ENCODE assay signal across 8 cellular contexts in the genomic region with DNA sequence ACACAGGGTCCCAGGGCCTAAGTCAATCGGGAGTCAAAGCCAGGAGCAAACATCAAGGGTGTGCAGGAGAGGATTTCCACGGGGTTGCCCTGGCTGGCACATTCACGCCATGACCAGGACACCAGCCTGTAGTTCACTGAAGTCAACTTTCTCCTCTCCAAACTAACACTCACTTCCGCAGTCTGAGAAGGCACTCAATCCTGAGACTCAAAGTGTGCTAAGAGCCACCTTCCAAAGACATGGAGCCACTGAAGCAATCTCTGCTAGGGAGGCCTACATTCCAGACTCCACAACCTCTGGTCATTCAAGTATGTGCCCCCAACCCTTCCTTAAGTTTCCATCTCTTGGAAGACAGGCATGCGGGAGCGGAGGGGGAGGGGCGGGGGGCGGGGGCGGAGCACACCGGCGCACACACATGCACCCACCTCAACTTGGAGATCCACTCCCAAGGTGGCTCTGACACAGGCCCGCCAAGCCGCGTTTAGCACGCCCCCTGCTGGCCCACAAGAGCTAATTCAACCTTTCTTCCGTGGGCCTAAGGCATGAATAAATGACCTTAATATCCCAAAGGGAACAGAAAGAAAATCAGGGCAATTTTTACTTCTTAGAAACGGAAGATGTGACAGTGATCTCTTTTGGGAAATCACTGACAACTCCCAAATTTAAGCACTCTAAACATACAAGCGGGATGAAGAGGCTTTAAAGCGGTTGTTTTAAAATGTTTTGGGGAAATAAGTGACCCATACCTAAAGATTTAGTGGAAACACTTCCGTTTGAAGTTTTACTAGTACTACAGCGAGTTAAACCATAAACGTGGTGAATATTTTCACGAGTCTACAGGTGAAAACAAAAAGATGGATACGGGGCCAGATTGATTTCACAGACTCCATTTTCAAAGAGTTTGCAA. TPM values are rescaled to one million over a fixed set of nuclear protein-coding genes. Genes with fewer than 3 reads are reported as not detected.
A peak's percentile ranks its signal among the peaks of the same experiment; 100 is the strongest.
DNase-seq lines count a peak whose midpoint lies in the region; ATAC-seq and TF ChIP-seq lines count a peak whose summit lies in the region.

No MANE protein-coding gene starts in this region.

- H3K36me3 ChIP-seq in GM23248 (ENCODE audit: low read depth) = no peaks in the 10 kb centered on the region

- H2AFZ ChIP-seq in GM23248 = no peak overlapping the region

- H3K4me3 ChIP-seq in GM23248 (no peak overlapping the region), dorsolateral prefrontal cortex (peak overlapping the region in 51 of 59 donors; percentile 2 to 90 (median 66))

- no peaks in the 10 kb centered on the region for H3K36me3 Mint-ChIP-seq in memory B cell

- H3K27ac ChIP-seq in GM23248 (no peak overlapping the region), dorsolateral prefrontal cortex (peak overlapping the region in 48 of 59 donors; percentile 2 to 93 (median 65))

- H3K27me3 Mint-ChIP-seq in memory B cell = peaks cover 18% of the 10 kb centered on the region

- peak; percentile 82 to 99 (median 92) for TF ChIP-seq CTCF in dorsolateral prefrontal cortex (IDR thresholded peaks at IDR 0.05 in 54 of 56, conservative IDR thresholded peaks at IDR 0.05 in 2 of 56; ENCODE audit: low read depth in 1 of 56, partially characterized antibody in 56 of 56)

- H3K27me3 ChIP-seq in GM23248 (replicated peaks; ENCODE audit: insufficient read depth) (no peaks in the 10 kb centered on the region; the same call in 1 of the 2 replicates), dorsolateral prefrontal cortex (no peaks in the 10 kb centered on the region)

- 16 to 18% methylated on average over 24 of the region's 24 CpGs for WGBS in GM23248 (ENCODE audit: low coverage in 1 of 2, low lambda C conversion rate in 2 of 2, missing lambda C conversion rate in 2 of 2), 2 experiments

- in situ Hi-C loops in GM23248 (cut with MboI) = no loop called here

- H3K9ac ChIP-seq in GM23248 = no peak overlapping the region

- H3K79me2 ChIP-seq in GM23248 (ENCODE audit: insufficient read depth) = no peaks in the 10 kb centered on the region

- DNase-seq in AG08395 (ENCODE audit: low spot score) (peak; percentile 52), GM23248 (peak; percentile 61), NCI-H446 treated with DMSO at 0.1 percent for 48 hours (lab: John Stamatoyannopoulos, UW) (peak; percentile 52), dorsolateral prefrontal cortex (peak in 9 of 10 donors; percentile 46 to 84 (median 72)), memory B cell (ENCODE audit: low spot score in 2 of 2) (peak; percentile 11 to 26)
- DNase-seq in activated CD4-positive, alpha-beta T cell treated with anti-CD3 and anti-CD28 coated beads, Interleukin-2, amount 50 U/mL, for 1 hour = peak; percentile 54
- DNase-seq in stimulated activated CD8-positive, alpha-beta memory T cell treated with anti-CD3 and anti-CD28 coated beads, Interleukin-7, amount 100 ng/mL, for 4 hours (ENCODE audit: low read depth in 2 of 2) = peak; percentile 15 to 38

- no peaks in the 10 kb centered on the region for H3K4me1 ChIP-seq in GM23248 (ENCODE audit: insufficient read depth)

- intact Hi-C loops in dorsolateral prefrontal cortex (cut with DNase I) = loop anchor here in 1 of 2 donors (5.0 to 10.0 kb wide), 4 partner anchors 55 to 220 kb away; no protein-coding TSS in a partner anchor

- peaks cover 5% of the 10 kb centered on the region for H3K4me1 Mint-ChIP-seq in memory B cell

- peak overlapping the region; percentile 43 for H3K4me3 Mint-ChIP-seq in memory B cell

- no peaks in the 10 kb centered on the region for H4K20me1 ChIP-seq in GM23248 (ENCODE audit: insufficient read depth)

- peaks cover 9% of the 10 kb centered on the region; the same call in 1 of the 2 replicates for H3F3A ChIP-seq in GM23248 (ENCODE audit: insufficient read depth)

- H3K27ac Mint-ChIP-seq in memory B cell = no peak overlapping the region

- H3K9me3 ChIP-seq in GM23248 (ENCODE audit: low read depth) = no peaks in the 10 kb centered on the region

- ATAC-seq in memory B cell (ENCODE audit: low read depth) (no peak), HG03460 (IDR thresholded peaks at IDR 0.05; ENCODE audit: unreplicated experiment) (no peak)

- H3K9me2 ChIP-seq in GM23248 (ENCODE audit: insufficient read depth) = no peaks in the 10 kb centered on the region

- H3K9me3 Mint-ChIP-seq in memory B cell = peaks cover 3% of the 10 kb centered on the region

- no peak overlapping the region for H3K4me2 ChIP-seq in GM23248 (ENCODE audit: unreplicated experiment)

RNA-seq across cellular contexts. Expression of a gene that starts 2.7 kb away (rescaled TPM):
- 0.25 and 1.5 TPM in 2 replicates for total RNA-seq in GM23248 (2014; rRNA removed; shearing (Covaris generic))
- 0.06 and 0.32 TPM in 2 replicates for polyA plus RNA-seq in GM23248 (2016; fragmentation: Nextera tagmentation; extraction: Ambion mirVana)
- total RNA-seq in dorsolateral prefrontal cortex = 100 to 1,000 TPM in 1 of 120 experiments, 10 to 100 TPM in 119; 40.4 to 101 (median 58.1) TPM

Comparison
In these comparisons a context has a peak if more than half of its experiments do, and no peak if none do; other contexts are left out.
1. DNase-seq: peak in every context shown above with its lines; median percentile 72 in dorsolateral prefrontal cortex; 61 in GM23248; 54 in activated CD4-positive, alpha-beta T cell treated with anti-CD3 and anti-CD28 coated beads, Interleukin-2, amount 50 U/mL, for 1 hour; 52 in AG08395; 52 in NCI-H446 treated with DMSO at 0.1 percent for 48 hours; 26 in stimulated activated CD8-positive, alpha-beta memory T cell treated with anti-CD3 and anti-CD28 coated beads, Interleukin-7, amount 100 ng/mL, for 4 hours; 18 in memory B cell.
2. RNA of a gene that starts 2.7 kb away (total RNA-seq): 40.4 to 101 TPM in dorsolateral prefrontal cortex; 0.25 to 1.5 TPM in GM23248; every median in the first group is over 10 times any median in the second.